In the genomic region with DNA sequence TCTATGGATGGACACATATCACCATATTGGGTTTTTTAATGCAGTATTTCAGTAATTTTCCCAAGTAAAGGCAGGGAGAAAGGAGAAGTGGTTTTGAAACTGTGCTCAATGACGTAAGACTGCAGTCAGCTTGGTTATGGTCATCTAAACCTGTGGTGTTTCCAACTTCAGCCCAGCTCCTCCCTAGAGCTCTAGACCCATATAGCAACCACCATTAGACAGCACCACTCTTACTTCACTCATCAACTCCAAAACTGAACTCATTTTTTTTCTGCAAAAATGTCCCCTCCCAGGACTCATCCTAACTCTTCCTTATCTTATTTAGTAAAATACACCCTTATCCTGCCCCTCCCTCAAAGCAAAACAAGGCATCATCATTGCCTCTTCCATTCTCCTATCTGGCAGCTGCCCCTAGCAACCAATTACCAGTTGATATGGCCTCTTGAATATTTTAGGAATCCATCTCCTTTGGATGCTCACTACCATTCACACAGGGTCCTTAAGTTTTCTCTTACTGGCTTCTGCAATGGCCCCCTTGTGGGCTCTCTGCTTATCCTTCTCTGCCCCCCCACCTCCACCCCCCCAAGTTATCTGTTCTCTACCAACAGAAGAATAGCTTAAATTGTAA, we compare ENCODE assay signal across 8 cellular contexts. TPM values are rescaled to one million over a fixed set of nuclear protein-coding genes. Genes with fewer than 3 reads are reported as not detected.
DNase-seq lines count a peak whose midpoint lies in the region; ATAC-seq, FAIRE-seq and TF ChIP-seq lines count a peak whose summit lies in the region.

No MANE protein-coding gene starts in this region.

- no peak for FAIRE-seq in keratinocyte (lab: Jason Lieb, UNC)

- TF ChIP-seq POLR2A in esophagus muscularis mucosa (IDR thresholded peaks at IDR 0.05; ENCODE audit: low read depth) = no peak

- dilution Hi-C loops in keratinocyte (cut with MboI; ENCODE audit: extremely low pct_ligation_motif_present, low sequenced_read_pairs) = no loop called here

- DNase-seq in GDM1 (lab: John Stamatoyannopoulos, UW) = peak; percentile 4
- peak; percentile 35 for DNase-seq in HFFc6
- peak; percentile 82 for DNase-seq in SKM-1 (lab: John Stamatoyannopoulos, UW; ENCODE audit: unreplicated experiment)
- no peak for DNase-seq in keratinocyte (ENCODE audit: low read depth, low spot score)
- no peak for DNase-seq in esophagus muscularis mucosa (ENCODE audit: extremely low spot score)
- no peak for DNase-seq in RPMI8226

- peak overlapping the region; percentile 95 for H3K4me3 Mint-ChIP-seq in HFFc6

- H3K27me3 ChIP-seq in keratinocyte (ENCODE audit: control insufficient read depth, extremely low read depth, insufficient read depth, low read length) (no peaks in the 10 kb centered on the region), esophagus muscularis mucosa (no peaks in the 10 kb centered on the region)

- intact Hi-C loops in esophagus muscularis mucosa (cut with DNase I) = loop anchor here (2.0 to 5.0 kb wide), 2 partner anchors 111 to 330 kb away; partner anchors contain the start of gene CDK13

- no peaks in the 10 kb centered on the region for H3K9me3 Mint-ChIP-seq in HFFc6

- no peak overlapping the region for H2AFZ ChIP-seq in keratinocyte (ENCODE audit: control insufficient read depth, low read length)

- H3K4me1 ChIP-seq in keratinocyte (ENCODE audit: control insufficient read depth, extremely low read depth, insufficient read depth, low read length) (peaks cover 45% of the 10 kb centered on the region), esophagus muscularis mucosa (peaks cover 18 to 39% (median 34%) of the 10 kb centered on the region in 4 donors)

- H3K4me1 Mint-ChIP-seq in HFFc6 (ENCODE audit: low read depth) = peaks cover 68% of the 10 kb centered on the region

- no peak for TF ChIP-seq EP300 in esophagus muscularis mucosa (IDR thresholded peaks at IDR 0.05)

- peaks cover 40% of the 10 kb centered on the region for H3K79me2 ChIP-seq in keratinocyte (ENCODE audit: control insufficient read depth, insufficient read depth, low read length)

- H3K9me1 ChIP-seq in keratinocyte (ENCODE audit: control insufficient read depth, extremely low read depth, insufficient read depth, low read length) = no peaks in the 10 kb centered on the region

- peak overlapping the region; percentile 95 for H3K9ac ChIP-seq in keratinocyte (ENCODE audit: control insufficient read depth, extremely low read depth, insufficient read depth, low read length)

- no peaks in the 10 kb centered on the region for H3K9me3 ChIP-seq in keratinocyte (ENCODE audit: control insufficient read depth, low read depth, low read length)
- H3K9me3 ChIP-seq in esophagus muscularis mucosa = no peaks in the 10 kb centered on the region

- H3K27ac ChIP-seq in keratinocyte (ENCODE audit: control insufficient read depth, insufficient read depth, low read length) (peak overlapping the region; percentile 92), esophagus muscularis mucosa (replicated peaks in 1 of 4) (peak overlapping the region in 1 of 4 donors; percentile 89)

- WGBS in esophagus muscularis mucosa = 86% methylated on average over 1 of the region's 1 CpG

- H3K27me3 Mint-ChIP-seq in HFFc6 (ENCODE audit: insufficient read depth) = no peaks in the 10 kb centered on the region

- H3K36me3 Mint-ChIP-seq in HFFc6 (ENCODE audit: low read depth) = peaks cover 16% of the 10 kb centered on the region; the same call in 1 of the 2 replicates

- no peaks in the 10 kb centered on the region for H4K20me1 ChIP-seq in keratinocyte (ENCODE audit: control insufficient read depth, extremely low read depth, insufficient read depth, low read length)

- H3K27ac Mint-ChIP-seq in HFFc6 = peak overlapping the region; percentile 87

- ATAC-seq in GM18870 (IDR thresholded peaks at IDR 0.05; ENCODE audit: unreplicated experiment) = no peak
- ATAC-seq in GM19395 (IDR thresholded peaks at IDR 0.05; ENCODE audit: unreplicated experiment) = no peak

- H3K4me3 ChIP-seq in keratinocyte (ENCODE audit: control insufficient read depth in 2 of 3, extremely low read depth in 1 of 3, insufficient read depth in 2 of 3, low read depth in 1 of 3, low read length in 3 of 3) (peak overlapping the region in 2 of 3 experiments; percentile 92 to 97), esophagus muscularis mucosa (no peak overlapping the region)

- H3K36me3 ChIP-seq in keratinocyte (ENCODE audit: control insufficient read depth in 2 of 2, extremely low read depth in 1 of 2, insufficient read depth in 2 of 2, low read length in 2 of 2) (peaks cover 2 to 6% of the 10 kb centered on the region in 2 experiments), esophagus muscularis mucosa (no peaks in the 10 kb centered on the region)

- TF ChIP-seq CTCF in HFFc6 (IDR thresholded peaks at IDR 0.05) (no peak; the same call in 1 of the 2 replicates), keratinocyte (optimal IDR thresholded peaks at IDR 0.05 in 1 of 3, IDR thresholded peaks at IDR 0.05 in 1 of 3, conservative IDR thresholded peaks at IDR 0.05 in 1 of 3; ENCODE audit: extremely low read depth in 1 of 3, insufficient read depth in 2 of 3, low read length in 3 of 3) (no peak), esophagus muscularis mucosa (IDR thresholded peaks at IDR 0.05) (no peak)

- peak overlapping the region; percentile 99 for H3K4me2 ChIP-seq in keratinocyte (ENCODE audit: control insufficient read depth, extremely low read depth, insufficient read depth, low read depth, low read length)

RNA-seq across cellular contexts. Expression of gene RALA, which starts 1.5 kb away (rescaled TPM):
- 10 to 100 TPM; 43.3 to 53.9 (median 45.7) TPM for total RNA-seq in HFFc6 (2021; fragmentation: NEBNext Ultra II Directional; extraction: Animal tissue kit (Norgen Biotek cat#: 25700))
- 40.5 to 64.6 TPM (median 44.2 TPM) in 3 replicates for polyA plus RNA-seq in keratinocyte
- polyA plus RNA-seq in keratinocyte (2011; ENCODE audit: low read depth) = 143 TPM
- polyA plus RNA-seq in keratinocyte (2011; cell fraction: cytosol; rRNA removed) = 44.0 and 74.3 TPM in 2 replicates
- 30.9 and 38.6 TPM in 2 replicates for polyA plus RNA-seq in keratinocyte (2011; cell fraction: nucleus; rRNA removed)
- polyA plus RNA-seq in keratinocyte (2012; ENCODE audit: low replicate concordance) = 37.1 and 66.7 TPM in 2 replicates
- 30.9 to 60.7 TPM (median 30.9 TPM) in 3 replicates for polyA minus RNA-seq in keratinocyte
- polyA minus RNA-seq in keratinocyte (2011; cell fraction: cytosol; rRNA and poly(A)+ RNA removed) = 71.0 TPM
- 30.6 and 42.5 TPM in 2 replicates for polyA minus RNA-seq in keratinocyte (2011; cell fraction: nucleus; rRNA and poly(A)+ RNA removed)
- 10 to 100 TPM; 12.3 to 25.1 (median 19.6) TPM for total RNA-seq in esophagus muscularis mucosa

RNA-seq across cellular contexts. Expression of gene YAE1, which starts 55.7 kb away (rescaled TPM):
- 10 to 100 TPM; 21.6 to 25.4 (median 23.0) TPM for total RNA-seq in HFFc6 (2021; fragmentation: NEBNext Ultra II Directional; extraction: Animal tissue kit (Norgen Biotek cat#: 25700))
- 21.7 to 43.7 TPM (median 23.0 TPM) in 3 replicates for polyA plus RNA-seq in keratinocyte
- polyA plus RNA-seq in keratinocyte (2011; ENCODE audit: low read depth) = 12.4 TPM
- 19.5 and 35.7 TPM in 2 replicates for polyA plus RNA-seq in keratinocyte (2011; cell fraction: cytosol; rRNA removed)
- polyA plus RNA-seq in keratinocyte (2011; cell fraction: nucleus; rRNA removed) = 19.2 and 24.1 TPM in 2 replicates
- 12.8 and 20.3 TPM in 2 replicates for polyA plus RNA-seq in keratinocyte (2012; ENCODE audit: low replicate concordance)
- 2.2 to 15.9 TPM (median 4.4 TPM) in 3 replicates for polyA minus RNA-seq in keratinocyte
- 15.5 TPM for polyA minus RNA-seq in keratinocyte (2011; cell fraction: cytosol; rRNA and poly(A)+ RNA removed)
- 9.0 and 15.5 TPM in 2 replicates for polyA minus RNA-seq in keratinocyte (2011; cell fraction: nucleus; rRNA and poly(A)+ RNA removed)
- 10 to 100 TPM; 13.3 to 18.5 (median 17.0) TPM for total RNA-seq in esophagus muscularis mucosa

Comparison
In these comparisons a context has a peak if more than half of its experiments do, and no peak if none do; other contexts are left out.
1. DNase-seq: peak in GDM1 (single experiment), HFFc6 (single experiment) and SKM-1 (single experiment); none in keratinocyte (single experiment), esophagus muscularis mucosa (single experiment) and RPMI8226 (single experiment).
2. H3K4me3 ChIP-seq: peak in keratinocyte (2 of 3); none in esophagus muscularis mucosa (0 of 4).